Comparison of ENCODE assay signal across 8 cellular contexts in genomic region chr5:82396871-82397514, GRCh38.
DNase-seq lines count a peak whose midpoint lies in the region; ATAC-seq and TF ChIP-seq lines count a peak whose summit lies in the region.

No MANE protein-coding gene starts in this region.

- H3K4me1 ChIP-seq in ascending aorta = peaks cover 4 to 16% of the 10 kb centered on the region in 2 donors

- no peak for TF ChIP-seq CTCF in ascending aorta (IDR thresholded peaks at IDR 0.05)

- H3K4me3 ChIP-seq in ascending aorta = no peak overlapping the region

- no peak for ATAC-seq in GM19467 (IDR thresholded peaks at IDR 0.05; ENCODE audit: unreplicated experiment)
- ATAC-seq in GM21825 (IDR thresholded peaks at IDR 0.05; ENCODE audit: unreplicated experiment) = no peak
- no peak for ATAC-seq in HG03565 (IDR thresholded peaks at IDR 0.05; ENCODE audit: unreplicated experiment)

- H3K27ac ChIP-seq in ascending aorta = peak overlapping the region; percentile 77 to 80

- H3K36me3 ChIP-seq in ascending aorta = no peaks in the 10 kb centered on the region

- peak; percentile 77 for DNase-seq in HS-5 (ENCODE audit: low read depth)
- peak; percentile 66 to 95 for DNase-seq in ascending aorta (ENCODE audit: low spot score in 2 of 2)
- peak in 26 of 51 donors; percentile 0 to 44 (median 12) for DNase-seq in hypothalamus (lab: John Stamatoyannopoulos, UW)
- DNase-seq in superior temporal gyrus (ENCODE audit: extremely low spot score) = peak; percentile 44
- DNase-seq in NAMALWA (ENCODE audit: low spot score) = no peak

- intact Hi-C loops in ascending aorta (cut with DNase I) = loop anchor here (2.0 to 5.0 kb wide), 2 partner anchors 40 to 85 kb away; no protein-coding TSS in a partner anchor

- H3K9me3 ChIP-seq in ascending aorta = no peaks in the 10 kb centered on the region

- no peaks in the 10 kb centered on the region for H3K27me3 ChIP-seq in ascending aorta
